ENCODE assay signal across 11 cellular contexts in the genomic region with DNA sequence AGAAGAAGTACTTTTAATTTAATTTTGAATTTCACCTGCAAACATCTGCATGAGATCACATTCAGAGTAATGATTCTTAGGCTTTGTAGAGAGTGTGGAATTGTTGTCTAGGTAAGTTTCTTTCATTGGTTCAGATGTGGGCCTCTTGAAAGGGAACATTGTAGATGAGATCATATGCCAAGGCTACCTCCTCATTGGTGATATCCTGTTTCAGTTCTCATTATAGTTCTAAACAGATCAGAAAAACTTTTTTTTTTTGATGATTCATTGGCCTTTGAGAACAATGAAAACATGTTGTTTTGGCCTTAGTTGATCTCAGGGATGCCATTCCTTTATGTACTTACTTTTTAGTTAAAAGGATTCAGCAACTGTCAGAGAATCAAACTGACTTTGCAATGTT. TPM values are rescaled to one million over a fixed set of nuclear protein-coding genes. Genes with fewer than 3 reads are reported as not detected.
DNase-seq lines count a peak whose midpoint lies in the region; ATAC-seq and TF ChIP-seq lines count a peak whose summit lies in the region.
"Had no signal": no experiment of that assay in that cellular context is flagged by ENCODE, and none has a peak within 500 bp of the region (broad histone marks: within the 10 kb centered on the region; RNA-seq: fewer than 3 reads in every experiment).

No MANE protein-coding gene starts in this region.

- no peak overlapping the region for H3K9ac ChIP-seq in skeletal muscle satellite cell (ENCODE audit: low read depth, low read length)

- peak; percentile 89 to 91 for ATAC-seq in activated CD4-positive, CD25-positive, alpha-beta regulatory T cell treated with anti-CD3 and anti-CD28 coated beads, Interleukin-2, amount 50 U/mL, for 24 hours
- no peak for ATAC-seq in effector memory CD8-positive, alpha-beta T cell (replicated peaks)
- ATAC-seq in HG03442 (IDR thresholded peaks at IDR 0.05; ENCODE audit: unreplicated experiment), result no peak

- no peaks in the 10 kb centered on the region for H3K4me1 Mint-ChIP-seq in effector memory CD8-positive, alpha-beta T cell (ENCODE audit: low read depth in 2 of 2)

- peaks cover 0 to 6% of the 10 kb centered on the region in 2 donors for H3K27me3 Mint-ChIP-seq in effector memory CD8-positive, alpha-beta T cell

- H3K36me3 ChIP-seq in brain microvascular endothelial cell (replicated peaks), result no peaks in the 10 kb centered on the region
- no peaks in the 10 kb centered on the region for H3K36me3 ChIP-seq in skeletal muscle satellite cell (ENCODE audit: insufficient read depth, low read length)
- H3K36me3 ChIP-seq: WERI-Rb-1 had no signal

- DNase-seq in activated CD4-positive, CD25-positive, alpha-beta regulatory T cell (lab: John Stamatoyannopoulos, UW), result no peak
- DNase-seq in M059J (ENCODE audit: low read depth) (peak; percentile 77), brain microvascular endothelial cell (peak; percentile 35)
- no peak for DNase-seq in central memory CD4-positive, alpha-beta T cell
- no peak for DNase-seq in effector memory CD8-positive, alpha-beta T cell
- DNase-seq: NCI-H226, WERI-Rb-1 had no signal

- H3K27ac Mint-ChIP-seq in effector memory CD8-positive, alpha-beta T cell, result no peak overlapping the region
- H3K27ac Mint-ChIP-seq: mesothelial cell of epicardium had no signal

- no peaks in the 10 kb centered on the region for H3K9me3 ChIP-seq in skeletal muscle satellite cell (replicated peaks; ENCODE audit: low read length)

- no peaks in the 10 kb centered on the region for H3K27me3 ChIP-seq in brain microvascular endothelial cell (replicated peaks)
- H3K27me3 ChIP-seq in skeletal muscle satellite cell (ENCODE audit: control insufficient read depth, insufficient read depth, low read length), result no peaks in the 10 kb centered on the region

- H3K4me1 ChIP-seq in skeletal muscle satellite cell (ENCODE audit: control insufficient read depth, insufficient read depth, low read length), result peaks cover 34% of the 10 kb centered on the region

- peak overlapping the region; percentile 42 for H3K4me2 ChIP-seq in skeletal muscle satellite cell (ENCODE audit: low read length)

- H3K4me3 ChIP-seq in brain microvascular endothelial cell (ENCODE audit: low read depth, low read length), result no peak overlapping the region
- no peak overlapping the region for H3K4me3 ChIP-seq in skeletal muscle satellite cell (ENCODE audit: low read length)

- H3K36me3 Mint-ChIP-seq in effector memory CD8-positive, alpha-beta T cell (ENCODE audit: insufficient read depth), result no peaks in the 10 kb centered on the region
- H3K36me3 Mint-ChIP-seq: mesothelial cell of epicardium had no signal

- no peak overlapping the region for H3K27ac ChIP-seq in brain microvascular endothelial cell
- H3K27ac ChIP-seq: WERI-Rb-1 had no signal

- no peak for TF ChIP-seq CTCF in brain microvascular endothelial cell (IDR thresholded peaks at IDR 0.05; ENCODE audit: low read depth, low read length, missing control alignments)

- no peak overlapping the region for H3K4me3 Mint-ChIP-seq in effector memory CD8-positive, alpha-beta T cell
- H3K4me3 Mint-ChIP-seq: mesothelial cell of epicardium had no signal

- in situ Hi-C loops in brain microvascular endothelial cell (cut with HindIII; ENCODE audit: low pct_ligation_motif_present, low sequenced_read_pairs), result no loop called here

- no peaks in the 10 kb centered on the region for H3K9me3 Mint-ChIP-seq in effector memory CD8-positive, alpha-beta T cell
- H3K9me3 Mint-ChIP-seq: mesothelial cell of epicardium had no signal

RNA-seq across cellular contexts. Expression of a gene that starts 44.5 kb away (rescaled TPM):
- 1.6 and 1.7 TPM in 2 replicates for total RNA-seq in M059J (2014; rRNA removed; shearing (Covaris generic))
- 2.4 and 2.5 TPM in 2 replicates for total RNA-seq in skeletal muscle satellite cell (2012; rRNA removed)

Comparison
In these comparisons a context has a peak if more than half of its experiments do, and no peak if none do; other contexts are left out.
1. ATAC-seq: peak in activated CD4-positive, CD25-positive, alpha-beta regulatory T cell treated with anti-CD3 and anti-CD28 coated beads, Interleukin-2, amount 50 U/mL, for 24 hours (2 of 2); none in effector memory CD8-positive, alpha-beta T cell (single experiment) and HG03442 (single experiment).
2. DNase-seq: peak in M059J (single experiment) and brain microvascular endothelial cell (single experiment); none in activated CD4-positive, CD25-positive, alpha-beta regulatory T cell (0 of 4), central memory CD4-positive, alpha-beta T cell (single experiment) and effector memory CD8-positive, alpha-beta T cell (0 of 3).